ENCODE assay signal across 20 cellular contexts in the genomic region with DNA sequence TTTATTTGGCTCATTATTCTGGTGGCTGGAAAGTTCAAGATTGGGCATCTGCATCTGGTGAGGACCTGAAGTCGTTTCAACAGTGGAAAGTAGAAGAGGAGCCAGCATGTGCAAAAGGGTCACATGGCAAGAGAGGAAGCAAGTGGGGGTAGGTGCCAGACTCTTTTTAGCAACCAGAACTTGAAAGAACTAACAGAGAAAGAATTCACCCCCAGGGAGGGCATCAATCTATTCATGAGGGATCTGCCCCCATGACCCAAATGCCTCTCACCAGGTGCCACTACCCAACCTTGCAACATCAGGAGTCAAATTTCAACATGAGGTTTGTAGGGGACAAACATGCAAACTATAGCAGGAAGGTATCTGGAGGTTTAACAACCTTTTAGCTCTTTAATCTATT. TPM values are rescaled to one million over a fixed set of nuclear protein-coding genes. Genes with fewer than 3 reads are reported as not detected.
DNase-seq lines count a peak whose midpoint lies in the region; ATAC-seq, FAIRE-seq and TF ChIP-seq lines count a peak whose summit lies in the region.
"Had no signal": no experiment of that assay in that cellular context is flagged by ENCODE, and none has a peak within 500 bp of the region (broad histone marks: within the 10 kb centered on the region; RNA-seq: fewer than 3 reads in every experiment).

No MANE protein-coding gene starts in this region.

- H3K9ac ChIP-seq in Loucy (ENCODE audit: low read depth, low read length, poor library complexity, severe bottlenecking) (no peak overlapping the region), H1 (replicated peaks in 1 of 4; ENCODE audit: extremely low read depth in 1 of 4, low read depth in 3 of 4, low read length in 3 of 4) (no peak overlapping the region)

- no peaks in the 10 kb centered on the region for H3K27me3 ChIP-seq in Loucy (ENCODE audit: insufficient read depth, low read length, poor library complexity, severe bottlenecking)
- H3K27me3 ChIP-seq in H1 (replicated peaks in 1 of 4; ENCODE audit: control insufficient read depth in 3 of 4, extremely low read depth in 1 of 4, insufficient read depth in 3 of 4, low read length in 3 of 4) = no peaks in the 10 kb centered on the region
- H3K27me3 ChIP-seq in BE2C = peaks cover 3% of the 10 kb centered on the region; the same call in 1 of the 2 replicates
- no peaks in the 10 kb centered on the region for H3K27me3 ChIP-seq in pancreas
- no peaks in the 10 kb centered on the region for H3K27me3 ChIP-seq in dorsolateral prefrontal cortex
- H3K27me3 ChIP-seq: brain microvascular endothelial cell, thyroid gland had no signal

- no peak overlapping the region for H3K4me3 ChIP-seq in Loucy (ENCODE audit: low read length, poor library complexity, severe bottlenecking)
- peak overlapping the region in 1 of 4 experiments; percentile 26; a peak in 1 of 8 replicates for H3K4me3 ChIP-seq in H1 (ENCODE audit: extremely low read depth in 1 of 4, insufficient read depth in 2 of 4, low read depth in 3 of 4, low read length in 4 of 4)
- no peak overlapping the region for H3K4me3 ChIP-seq in BE2C (ENCODE audit: low read depth, low read length)
- H3K4me3 ChIP-seq in pancreas = no peak overlapping the region
- H3K4me3 ChIP-seq in dorsolateral prefrontal cortex = no peak overlapping the region
- H3K4me3 ChIP-seq: thyroid gland had no signal

- peak overlapping the region; percentile 90 for H3K4ac ChIP-seq in H1 (replicated peaks; ENCODE audit: insufficient read length, low read depth, low read length)

- H3K79me2 ChIP-seq in Loucy (ENCODE audit: insufficient read depth, low read length) = no peaks in the 10 kb centered on the region
- no peaks in the 10 kb centered on the region for H3K79me2 ChIP-seq in H1 (ENCODE audit: control insufficient read depth in 1 of 2, insufficient read depth in 2 of 2, low read length in 2 of 2)

- H3K9me3 ChIP-seq in Loucy (ENCODE audit: insufficient read depth, low read depth, low read length) (no peaks in the 10 kb centered on the region), H1 (ENCODE audit: insufficient read depth in 2 of 2, low read depth in 1 of 2, low read length in 1 of 2) (0 out of 4 replicates have a peak, but pooled peaks cover 0 to 2% of the 10 kb centered on the region in 2 experiments), BE2C (no peaks in the 10 kb centered on the region), pancreas (no peaks in the 10 kb centered on the region)
- H3K9me3 ChIP-seq: thyroid gland had no signal

- H3K14ac ChIP-seq in H1 (ENCODE audit: insufficient read length) = no peak overlapping the region

- TF ChIP-seq CTCF in Loucy (conservative IDR thresholded peaks at IDR 0.05; ENCODE audit: low read length) (no peak), H1 (IDR thresholded peaks at IDR 0.05; ENCODE audit: control extremely low read depth in 1 of 3, insufficient read depth in 1 of 3, low read depth in 1 of 3, low read length in 3 of 3) (no peak), mesothelial cell of epicardium (IDR thresholded peaks at IDR 0.05; ENCODE audit: unreplicated experiment) (no peak), BE2C (IDR thresholded peaks at IDR 0.05; ENCODE audit: low read depth, low read length) (no peak), pancreas (IDR thresholded peaks at IDR 0.05) (no peak), dorsolateral prefrontal cortex (IDR thresholded peaks at IDR 0.05 in 54 of 56, conservative IDR thresholded peaks at IDR 0.05 in 2 of 56; ENCODE audit: low read depth in 1 of 56, partially characterized antibody in 56 of 56) (no peak)

- H3K4me3 Mint-ChIP-seq in mesothelial cell of epicardium = no peak overlapping the region
- H3K4me3 Mint-ChIP-seq: activated CD8-positive, alpha-beta T cell treated with anti-CD3 and anti-CD28 coated beads for 36 hours; CD4-positive, alpha-beta T cell; naive thymus-derived CD8-positive, alpha-beta T cell had no signal

- no peak overlapping the region for H2BK12ac ChIP-seq in H1 (ENCODE audit: low read depth, low read length)

- H3K27me3 Mint-ChIP-seq in mesothelial cell of epicardium (ENCODE audit: low read depth) = no peaks in the 10 kb centered on the region

- no peak for TF ChIP-seq RAD21 in H1 (IDR thresholded peaks at IDR 0.05 in 1 of 2, conservative IDR thresholded peaks at IDR 0.05 in 1 of 2; ENCODE audit: low read depth in 2 of 2, low read length in 2 of 2)

- H3K4me1 Mint-ChIP-seq in mesothelial cell of epicardium = peaks cover 30% of the 10 kb centered on the region

- no peaks in the 10 kb centered on the region for H3K79me1 ChIP-seq in H1 (ENCODE audit: low read depth, low read length)

- CTCF ChIA-PET in H1 (lab: Charles Lee; ENCODE audit: partially characterized antibody) = interaction anchor here (2.1 kb wide), 1 partner anchor 37 kb away, joined by 5 read pairs; no protein-coding TSS in a partner anchor

- no peak overlapping the region for H3K56ac ChIP-seq in H1 (replicated peaks; ENCODE audit: insufficient read length, low read depth, low read length)

- H3K27ac ChIP-seq in H1 (ENCODE audit: low read depth, low read length) = no peak overlapping the region; the same call in 1 of the 2 replicates
- H3K27ac ChIP-seq in pancreas = no peak overlapping the region
- no peak overlapping the region for H3K27ac ChIP-seq in dorsolateral prefrontal cortex
- H3K27ac ChIP-seq: brain microvascular endothelial cell, thyroid gland had no signal

- FAIRE-seq in H1 (lab: Jason Lieb, UNC) (peak; percentile 88), pancreas (lab: Jason Lieb, UNC) (no peak)

- H2BK120ac ChIP-seq in H1 (replicated peaks; ENCODE audit: low read depth, low read length) = peak overlapping the region; percentile 95

- POLR2A ChIA-PET in H1 (lab: Charles Lee; ENCODE audit: partially characterized antibody) = interaction anchor here (0.9 to 3.9 kb wide), 4 partner anchors 8 to 113 kb away, joined by 3 to 17 read pairs (median 6); a partner anchor contains a TSS

- no peaks in the 10 kb centered on the region for H3K23me2 ChIP-seq in H1 (ENCODE audit: low read depth, low read length)

- H2AFZ ChIP-seq in Loucy (ENCODE audit: low read length) (peak overlapping the region; percentile 29; the same call in 1 of the 2 replicates), H1 (ENCODE audit: low read length) (no peak overlapping the region)

- H3K18ac ChIP-seq in H1 (ENCODE audit: extremely low read depth, low read length) = peak overlapping the region; percentile 16; the same call in 1 of the 2 replicates

- H3K36me3 ChIP-seq in Loucy (ENCODE audit: insufficient read depth, low read length) (no peaks in the 10 kb centered on the region), H1 (ENCODE audit: control insufficient read depth in 2 of 4, insufficient read depth in 4 of 4, low read length in 3 of 4) (no peaks in the 10 kb centered on the region), BE2C (no peaks in the 10 kb centered on the region), pancreas (no peaks in the 10 kb centered on the region)
- H3K36me3 ChIP-seq: brain microvascular endothelial cell, thyroid gland had no signal

- peak overlapping the region; percentile 47 for H3K27ac Mint-ChIP-seq in mesothelial cell of epicardium
- H3K27ac Mint-ChIP-seq: activated CD8-positive, alpha-beta T cell treated with anti-CD3 and anti-CD28 coated beads for 36 hours; CD4-positive, alpha-beta T cell; naive thymus-derived CD8-positive, alpha-beta T cell had no signal

- no peak overlapping the region for H4K91ac ChIP-seq in H1 (replicated peaks; ENCODE audit: insufficient read length, low read length)

- H3K9me3 Mint-ChIP-seq in mesothelial cell of epicardium = peaks cover 3% of the 10 kb centered on the region
- H3K9me3 Mint-ChIP-seq: activated CD8-positive, alpha-beta T cell treated with anti-CD3 and anti-CD28 coated beads for 36 hours; CD4-positive, alpha-beta T cell; naive thymus-derived CD8-positive, alpha-beta T cell had no signal

- H3K23ac ChIP-seq in H1 (ENCODE audit: insufficient read length) = no peak overlapping the region

- peak in 1 of 2 experiments; percentile 60; a peak in 1 of 3 replicates for TF ChIP-seq EP300 in H1 (IDR thresholded peaks at IDR 0.05; ENCODE audit: borderline replicate concordance in 1 of 2, low read depth in 2 of 2, low read length in 2 of 2)

- H3K4me2 ChIP-seq in Loucy (ENCODE audit: low read depth, low read length, poor library complexity, severe bottlenecking) = no peak overlapping the region
- H3K4me2 ChIP-seq in H1 (ENCODE audit: insufficient read depth in 1 of 2, low read depth in 2 of 2, low read length in 2 of 2) = peak overlapping the region; percentile 23 to 48; a peak in 3 of 4 replicates

- H4K8ac ChIP-seq in H1 (ENCODE audit: extremely low read depth, insufficient read depth, low read length) = no peak overlapping the region

- DNase-seq in ELF-1 (ENCODE audit: low read depth, low spot score) (peak; percentile 80), H1 (ENCODE audit: low read depth in 1 of 2, low spot score in 2 of 2) (peak; percentile 46 to 51), mesothelial cell of epicardium (ENCODE audit: low spot score in 2 of 2, unreplicated experiment in 2 of 2) (no peak), BE2C (no peak), pancreas (no peak), dorsolateral prefrontal cortex (no peak)
- DNase-seq: activated CD8-positive, alpha-beta T cell treated with anti-CD3 and anti-CD28 coated beads for 36 hours; activated gamma-delta T cell treated with Interleukin-2 at 50 U/mL for 16 hours; brain microvascular endothelial cell; CD4-positive, alpha-beta T cell; cortex of kidney; mesenchymal stem cell; naive thymus-derived CD8-positive, alpha-beta T cell; NCI-H1417 treated with DMSO at 0.1 percent for 48 hours; NCI-H345; stimulated activated naive CD4-positive, alpha-beta T cell; T1000; thyroid gland had no signal

- intact Hi-C loops in pancreas (cut with DNase I) (no loop called here), dorsolateral prefrontal cortex (cut with DNase I) (no loop called here)

- no peaks in the 10 kb centered on the region for H3K36me3 Mint-ChIP-seq in mesothelial cell of epicardium
- H3K36me3 Mint-ChIP-seq: naive thymus-derived CD8-positive, alpha-beta T cell had no signal

- no peak for TF ChIP-seq POLR2A in H1 (IDR thresholded peaks at IDR 0.05; ENCODE audit: control extremely low read depth in 1 of 2, low read depth in 2 of 2, low read length in 2 of 2)

- peak overlapping the region; percentile 17; the same call in 1 of the 2 replicates for H2BK5ac ChIP-seq in H1 (ENCODE audit: low read depth, low read length)

- 33% methylated on average over 1 of the region's 1 CpG; no CpG with 5 or more reads in 1 of the 2 experiments for WGBS in H1 (ENCODE audit: extremely low coverage in 1 of 2, insufficient coverage in 1 of 2, insufficient read length in 1 of 2, insufficient replicate concordance in 2 of 2, low coverage in 1 of 2, low lambda C conversion rate in 2 of 2, missing lambda C conversion rate in 1 of 2), 2 experiments
- WGBS in pancreas, 2 donors = 42 to 56% methylated on average over 1 of the region's 1 CpG

- no peaks in the 10 kb centered on the region for H4K20me1 ChIP-seq in Loucy (ENCODE audit: insufficient read depth, low read length, poor library complexity, severe bottlenecking)
- no peaks in the 10 kb centered on the region for H4K20me1 ChIP-seq in H1 (replicated peaks in 1 of 2; ENCODE audit: control insufficient read depth in 1 of 2, insufficient read depth in 2 of 2, low read length in 2 of 2)

- H3F3A ChIP-seq in Loucy (ENCODE audit: low read depth) = no peaks in the 10 kb centered on the region; the same call in 1 of the 2 replicates

- H2AK5ac ChIP-seq in H1 (ENCODE audit: low read depth, low read length) = no peak overlapping the region

- H3K9me2 ChIP-seq in Loucy (replicated peaks; ENCODE audit: low read depth, low read length) = no peaks in the 10 kb centered on the region

- no peak overlapping the region for H4K5ac ChIP-seq in H1 (ENCODE audit: insufficient read length, low read depth, low read length)

- H2BK15ac ChIP-seq in H1 (ENCODE audit: low read length) = no peak overlapping the region

- H2BK20ac ChIP-seq in H1 (ENCODE audit: low read length) = no peak overlapping the region

- H3K4me1 ChIP-seq in Loucy (ENCODE audit: insufficient read depth, low read length, poor library complexity, severe bottlenecking) = peaks cover 7% of the 10 kb centered on the region
- peaks cover 2 to 5% (median 2%) of the 10 kb centered on the region in 4 experiments; a peak in 3 of 7 replicates for H3K4me1 ChIP-seq in H1 (replicated peaks in 1 of 4; ENCODE audit: control insufficient read depth in 3 of 4, insufficient read depth in 4 of 4, low read length in 3 of 4)
- H3K4me1 ChIP-seq in BE2C = no peaks in the 10 kb centered on the region
- no peaks in the 10 kb centered on the region for H3K4me1 ChIP-seq in pancreas
- H3K4me1 ChIP-seq: thyroid gland had no signal

- no peak for ATAC-seq in pancreas
- ATAC-seq in HG02623 (IDR thresholded peaks at IDR 0.05; ENCODE audit: unreplicated experiment) = no peak
- ATAC-seq: activated CD8-positive, alpha-beta T cell treated with anti-CD3 and anti-CD28 coated beads for 36 hours; naive thymus-derived CD8-positive, alpha-beta T cell had no signal

RNA-seq across cellular contexts. Expression of a gene that starts 10.3 kb away (rescaled TPM):
- 63.8 and 66.9 TPM in 2 replicates for total RNA-seq in H1 (2021; fragmentation: NEBNext Ultra II Directional; extraction: Animal tissue kit (Norgen Biotek cat#: 25700))
- polyA plus RNA-seq in H1 (2011; rRNA removed) (22.0 and 30.5 TPM in 2 replicates), pancreas (10 to 100 TPM; 13.8 to 22.8 TPM)
- polyA plus RNA-seq in H1 (2011; cell fraction: cytosol; rRNA removed) = 32.4 TPM
- 58.9 TPM for polyA plus RNA-seq in H1 (2011; cell fraction: nucleus; rRNA removed)
- 31.9 to 56.8 TPM (median 40.2 TPM) in 4 replicates for polyA plus RNA-seq in H1 (2012, experiment 1 of 2)
- polyA plus RNA-seq in H1 (2012, experiment 2 of 2) = 6.5 TPM
- 84.7 TPM for polyA plus RNA-seq in H1 (2013, experiment 1 of 2)
- 87.1 TPM for polyA plus RNA-seq in H1 (2013, experiment 2 of 2)
- 71.7 and 103 TPM in 2 replicates for polyA minus RNA-seq in H1 (2011; rRNA and poly(A)+ RNA removed)
- polyA minus RNA-seq in H1 (2011; cell fraction: cytosol; rRNA and poly(A)+ RNA removed) = 21.0 TPM
- polyA minus RNA-seq in H1 (2011; cell fraction: nucleus; rRNA and poly(A)+ RNA removed) = 79.4 TPM
- total RNA-seq in mesothelial cell of epicardium (93.1 to 103 TPM (median 100 TPM) in 3 replicates), pancreas (10 to 100 TPM; 14.9 to 31.9 (median 20.5) TPM), dorsolateral prefrontal cortex (10 to 100 TPM; 28.9 to 62.9 (median 42.7) TPM)
- 31.7 TPM for polyA plus RNA-seq in BE2C (2012; ENCODE audit: insufficient read depth, insufficient read length, low read depth)

Comparison
In these comparisons a context has a peak if more than half of its experiments do, and no peak if none do; other contexts are left out.
1. DNase-seq: peak in ELF-1 (single experiment) and H1 (2 of 2); none in mesothelial cell of epicardium (0 of 2), BE2C (single experiment), pancreas (0 of 6) and dorsolateral prefrontal cortex (0 of 10).